20 cellular contexts compared by ENCODE assay signal in the genomic region with DNA sequence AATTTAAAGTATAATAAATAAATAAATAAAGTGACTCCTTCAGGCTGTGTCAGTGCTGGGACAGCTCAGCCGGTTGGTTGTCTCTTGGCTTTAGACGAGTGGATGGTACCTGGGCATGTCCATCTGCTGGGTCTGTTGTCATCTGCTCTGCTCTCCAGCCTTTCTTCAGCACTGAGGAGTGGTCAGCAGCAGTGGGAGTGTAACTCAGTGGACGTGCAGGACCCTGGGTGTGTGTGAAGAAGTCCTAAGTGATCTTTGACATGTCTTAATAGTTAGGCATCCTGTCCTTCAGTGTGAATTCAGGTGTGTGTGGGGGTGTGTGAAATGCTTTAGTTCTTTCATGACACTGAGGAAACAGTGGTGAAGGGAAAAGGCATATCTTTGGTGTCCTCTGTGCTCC. TPM values are rescaled to one million over a fixed set of nuclear protein-coding genes. Genes with fewer than 3 reads are reported as not detected.
DNase-seq lines count a peak whose midpoint lies in the region; ATAC-seq and TF ChIP-seq lines count a peak whose summit lies in the region.
"Had no signal": no experiment of that assay in that cellular context is flagged by ENCODE, and none has a peak within 500 bp of the region (broad histone marks: within the 10 kb centered on the region; RNA-seq: fewer than 3 reads in every experiment).

No MANE protein-coding gene starts in this region.

- H3K36me3 Mint-ChIP-seq in GM23338 (ENCODE audit: low read depth) = peaks cover 6% of the 10 kb centered on the region; the same call in 2 of the 3 replicates
- no peaks in the 10 kb centered on the region for H3K36me3 Mint-ChIP-seq in progenitor cell of endocrine pancreas (ENCODE audit: insufficient read depth)
- H3K36me3 Mint-ChIP-seq: activated naive CD4-positive, alpha-beta T cell treated with anti-CD3 and anti-CD28 coated beads, Interleukin-2, amount 10 ng/mL, durations not matched to agents 7 days and 5 days; IgD-negative memory B cell had no signal

- H4K20me1 ChIP-seq in GM23338 (replicated peaks; ENCODE audit: insufficient read depth) (peaks cover 19% of the 10 kb centered on the region), PC-9 (ENCODE audit: insufficient read depth) (peaks cover 26% of the 10 kb centered on the region; the same call in 1 of the 2 replicates)

- 83% methylated on average over 3 of the region's 3 CpGs for WGBS in esophagus muscularis mucosa
- 79 to 94% (median 86%) methylated on average over 3 of the region's 3 CpGs for WGBS in stomach, 5 donors

- intact Hi-C loops in PC-9 (cut with micrococcal nuclease; ENCODE audit: unreplicated experiment) = no loop called here
- intact Hi-C loops in esophagus muscularis mucosa (cut with DNase I) = loop anchor here (5.0 kb wide), 1 partner anchor 85 kb away; no protein-coding TSS in a partner anchor
- intact Hi-C loops in stomach (cut with DNase I; ENCODE audit: low total_unique reads) = no loop called here

- H3K36me3 ChIP-seq in GM23338 (ENCODE audit: insufficient read depth) = no peaks in the 10 kb centered on the region
- H3K36me3 ChIP-seq in PC-9 (ENCODE audit: low read depth) = peaks cover 21% of the 10 kb centered on the region
- no peaks in the 10 kb centered on the region for H3K36me3 ChIP-seq in esophagus muscularis mucosa
- H3K36me3 ChIP-seq in stomach = no peaks in the 10 kb centered on the region
- H3K36me3 ChIP-seq: left lung, suprapubic skin had no signal

- DNase-seq in GM23338 (ENCODE audit: low spot score) = no peak
- no peak for DNase-seq in PC-9
- no peak for DNase-seq in esophagus muscularis mucosa (ENCODE audit: extremely low spot score)
- DNase-seq in progenitor cell of endocrine pancreas (ENCODE audit: low spot score, unreplicated experiment) = no peak
- no peak for DNase-seq in SK-N-DZ (ENCODE audit: low spot score)
- no peak for DNase-seq in NCI-H446 treated with DMSO at 0.1 percent for 48 hours (lab: John Stamatoyannopoulos, UW)
- no peak for DNase-seq in effector CD8-positive, alpha-beta T cell (lab: John Stamatoyannopoulos, UW)
- no peak for DNase-seq in stomach
- DNase-seq: activated CD4-positive, CD25-positive, alpha-beta regulatory T cell treated with anti-CD3 and anti-CD28 coated beads, Interleukin-2, amount 50 U/mL, for 72 hours; activated naive CD4-positive, alpha-beta T cell treated with anti-CD3 and anti-CD28 coated beads, Interleukin-2, amount 10 ng/mL, durations not matched to agents 7 days and 5 days; activated T-cell treated with anti-CD3 and anti-CD28 coated beads, Interleukin-2, amount 50 U/mL, for 72 hours; CD4-positive, alpha-beta T cell; GF-D8; glutamatergic neuron; left lung; NCI-H1694 treated with DMSO at 0.1 percent for 48 hours; stimulated activated CD4-positive, alpha-beta T cell treated with anti-CD3 and anti-CD28 coated beads, Interleukin-15, amount 100 ng/mL, for 24 hours had no signal

- no peaks in the 10 kb centered on the region for H3F3A ChIP-seq in GM23338 (replicated peaks; ENCODE audit: low read depth)
- H3F3A ChIP-seq in PC-9 (ENCODE audit: insufficient read depth, low read depth) = peaks cover 66% of the 10 kb centered on the region

- H3K27me3 ChIP-seq in GM23338 (ENCODE audit: insufficient read depth) (no peaks in the 10 kb centered on the region), PC-9 (ENCODE audit: insufficient read depth, low read depth) (no peaks in the 10 kb centered on the region), esophagus muscularis mucosa (no peaks in the 10 kb centered on the region), stomach (no peaks in the 10 kb centered on the region)
- H3K27me3 ChIP-seq: left lung, suprapubic skin had no signal

- CTCF ChIA-PET in PC-9 (lab: Charles Lee) = no interaction called here

- no peaks in the 10 kb centered on the region for H3K9me3 ChIP-seq in PC-9 (ENCODE audit: insufficient read depth, low read depth)
- no peaks in the 10 kb centered on the region for H3K9me3 ChIP-seq in esophagus muscularis mucosa
- H3K9me3 ChIP-seq in stomach = no peaks in the 10 kb centered on the region
- H3K9me3 ChIP-seq: left lung, suprapubic skin had no signal

- TF ChIP-seq CTCF in GM23338 (conservative IDR thresholded peaks at IDR 0.05; ENCODE audit: low read depth in 2 of 2) = no peak
- no peak for TF ChIP-seq CTCF in PC-9 (conservative IDR thresholded peaks at IDR 0.05)
- no peak for TF ChIP-seq CTCF in esophagus muscularis mucosa (IDR thresholded peaks at IDR 0.05)
- TF ChIP-seq CTCF in progenitor cell of endocrine pancreas (IDR thresholded peaks at IDR 0.05; ENCODE audit: unreplicated experiment) = no peak
- TF ChIP-seq CTCF in stomach (IDR thresholded peaks at IDR 0.05) = no peak

- no peak overlapping the region for H2AFZ ChIP-seq in GM23338
- H2AFZ ChIP-seq in PC-9 = no peak overlapping the region

- H3K4me3 ChIP-seq in GM23338 (no peak overlapping the region), PC-9 (no peak overlapping the region), esophagus muscularis mucosa (no peak overlapping the region), stomach (no peak overlapping the region)
- H3K4me3 ChIP-seq: left lung, suprapubic skin had no signal

- H3K9me3 Mint-ChIP-seq in GM23338 (no peaks in the 10 kb centered on the region), progenitor cell of endocrine pancreas (ENCODE audit: low read depth) (peaks cover 4% of the 10 kb centered on the region)
- H3K9me3 Mint-ChIP-seq: activated naive CD4-positive, alpha-beta T cell treated with anti-CD3 and anti-CD28 coated beads, Interleukin-2, amount 10 ng/mL, durations not matched to agents 7 days and 5 days; activated T-cell treated with anti-CD3 and anti-CD28 coated beads, Interleukin-2, amount 50 U/mL, for 72 hours; CD4-positive, alpha-beta T cell; IgD-negative memory B cell had no signal

- H3K4me2 ChIP-seq in GM23338 = no peak overlapping the region
- peak overlapping the region; percentile 75 for H3K4me2 ChIP-seq in PC-9

- H3K79me2 ChIP-seq in GM23338 (replicated peaks; ENCODE audit: insufficient read depth) (peaks cover 68% of the 10 kb centered on the region), PC-9 (ENCODE audit: low read depth) (peaks cover 99% of the 10 kb centered on the region)

- no peak overlapping the region for H3K4me3 Mint-ChIP-seq in GM23338
- H3K4me3 Mint-ChIP-seq in progenitor cell of endocrine pancreas (ENCODE audit: low read depth) = no peak overlapping the region
- H3K4me3 Mint-ChIP-seq: activated naive CD4-positive, alpha-beta T cell treated with anti-CD3 and anti-CD28 coated beads, Interleukin-2, amount 10 ng/mL, durations not matched to agents 7 days and 5 days; activated T-cell treated with anti-CD3 and anti-CD28 coated beads, Interleukin-2, amount 50 U/mL, for 72 hours; CD4-positive, alpha-beta T cell; IgD-negative memory B cell had no signal

- H3K4me1 Mint-ChIP-seq in GM23338 = peaks cover 37% of the 10 kb centered on the region
- H3K4me1 Mint-ChIP-seq in progenitor cell of endocrine pancreas (ENCODE audit: low read depth) = peaks cover 21% of the 10 kb centered on the region
- H3K4me1 Mint-ChIP-seq: activated naive CD4-positive, alpha-beta T cell treated with anti-CD3 and anti-CD28 coated beads, Interleukin-2, amount 10 ng/mL, durations not matched to agents 7 days and 5 days; IgD-negative memory B cell had no signal

- no peak overlapping the region for H3K27ac ChIP-seq in GM23338 (ENCODE audit: low read depth)
- peak overlapping the region; percentile 91 for H3K27ac ChIP-seq in PC-9
- H3K27ac ChIP-seq in esophagus muscularis mucosa (replicated peaks in 1 of 4) = peak overlapping the region in 3 of 4 donors; percentile 60 to 65 (median 64)
- H3K27ac ChIP-seq in stomach = no peak overlapping the region
- H3K27ac ChIP-seq: left lung had no signal

- no peaks in the 10 kb centered on the region for H3K27me3 Mint-ChIP-seq in GM23338 (ENCODE audit: insufficient read depth, low read depth, poor library complexity)
- no peaks in the 10 kb centered on the region for H3K27me3 Mint-ChIP-seq in progenitor cell of endocrine pancreas

- H3K4me1 ChIP-seq in GM23338 (ENCODE audit: insufficient read depth) (no peaks in the 10 kb centered on the region; the same call in 1 of the 2 replicates), PC-9 (replicated peaks; ENCODE audit: insufficient read depth) (peaks cover 94% of the 10 kb centered on the region), esophagus muscularis mucosa (peaks cover 53 to 96% (median 95%) of the 10 kb centered on the region in 4 donors), stomach (peaks cover 19 to 90% (median 48%) of the 10 kb centered on the region in 4 donors)

- TF ChIP-seq POLR2A in esophagus muscularis mucosa (IDR thresholded peaks at IDR 0.05; ENCODE audit: low read depth) (no peak), stomach (IDR thresholded peaks at IDR 0.05) (no peak)

- H3K27ac Mint-ChIP-seq in GM23338 = no peak overlapping the region
- H3K27ac Mint-ChIP-seq in progenitor cell of endocrine pancreas = peak overlapping the region; percentile 47
- H3K27ac Mint-ChIP-seq: activated naive CD4-positive, alpha-beta T cell treated with anti-CD3 and anti-CD28 coated beads, Interleukin-2, amount 10 ng/mL, durations not matched to agents 7 days and 5 days; activated T-cell treated with anti-CD3 and anti-CD28 coated beads, Interleukin-2, amount 50 U/mL, for 72 hours; CD4-positive, alpha-beta T cell; IgD-negative memory B cell had no signal

- H3K9me2 ChIP-seq in GM23338 (ENCODE audit: insufficient read depth) (no peaks in the 10 kb centered on the region), PC-9 (ENCODE audit: insufficient read depth) (no peaks in the 10 kb centered on the region)

- ATAC-seq in GM23338 = no peak
- ATAC-seq: activated T-cell treated with anti-CD3 and anti-CD28 coated beads, Interleukin-2, amount 50 U/mL, for 72 hours; esophagus mucosa; left lung had no signal

- BruUV-seq in PC-9 (replicated peaks; lab: Mats Ljungman, UMichigan) = no TSS peak

- POLR2A ChIA-PET in PC-9 (lab: Charles Lee; ENCODE audit: unreplicated experiment) = no interaction called here

- TF ChIP-seq EP300 in esophagus muscularis mucosa (IDR thresholded peaks at IDR 0.05) = no peak
- TF ChIP-seq EP300 in stomach (IDR thresholded peaks at IDR 0.05) = no peak

RNA-seq across cellular contexts. Expression of a gene that starts 24.3 kb away (rescaled TPM):
- 18.7 TPM in 2 replicates for total RNA-seq in GM23338 (2014; rRNA removed; shearing (Covaris generic))
- 4.1 and 4.3 TPM in 2 replicates for polyA plus RNA-seq in GM23338 (2016; fragmentation: Nextera tagmentation; extraction: Ambion mirVana)
- 48.0 and 60.5 TPM in 2 replicates for total RNA-seq in PC-9 (2021)
- total RNA-seq in esophagus muscularis mucosa = 100 to 1,000 TPM; 172 to 259 (median 182) TPM
- total RNA-seq in progenitor cell of endocrine pancreas = 44.8 and 45.8 TPM in 2 replicates
- 29.1 and 29.3 TPM in 2 replicates for polyA plus RNA-seq in SK-N-DZ (2014; cell fraction: cytosol; rRNA removed)
- 22.3 and 29.8 TPM in 2 replicates for polyA plus RNA-seq in SK-N-DZ (2014; cell fraction: nucleus; rRNA removed)
- 10 to 100 TPM; 11.0 to 46.3 (median 38.4) TPM for total RNA-seq in stomach
- polyA plus RNA-seq in stomach = 1 to 10 TPM; 5.0 to 7.0 (median 6.1) TPM
- polyA plus RNA-seq: IgD-negative memory B cell had no signal

Comparison
In these comparisons a context has a peak if more than half of its experiments do, and no peak if none do; other contexts are left out.
1. H3K27ac ChIP-seq: peak in PC-9 (single experiment) and esophagus muscularis mucosa (3 of 4); none in GM23338 (single experiment) and stomach (0 of 5).